18 cellular contexts compared by ENCODE assay signal in genomic region chr3:171230857-171231256, GRCh38.
DNase-seq lines count a peak whose midpoint lies in the region; ATAC-seq and TF ChIP-seq lines count a peak whose summit lies in the region.
"Had no signal": no experiment of that assay in that cellular context is flagged by ENCODE, and none has a peak within 500 bp of the region (broad histone marks: within the 10 kb centered on the region; RNA-seq: fewer than 3 reads in every experiment).

No MANE protein-coding gene starts in this region.

- H3K9ac ChIP-seq in MM.1S (ENCODE audit: low read length) = no peak overlapping the region

- H3F3A ChIP-seq in MM.1S (ENCODE audit: insufficient read depth, low read length) = no peaks in the 10 kb centered on the region

- peaks cover 62% of the 10 kb centered on the region for H3K4me1 Mint-ChIP-seq in activated T-helper 2 cell treated with anti-CD3 and anti-CD28 coated beads, Interferon-gamma antibody, Interleukin-2, Interleukin-4, amounts not matched to agents 10 μg/mL and 5 μg/mL and 100 μg/mL, durations not matched to agents 14 hours and 24 hours and 36 hours (ENCODE audit: low read depth)

- peaks cover 47% of the 10 kb centered on the region for H3K36me3 Mint-ChIP-seq in activated T-helper 2 cell treated with anti-CD3 and anti-CD28 coated beads, Interferon-gamma antibody, Interleukin-2, Interleukin-4, amounts not matched to agents 10 μg/mL and 5 μg/mL and 100 μg/mL, durations not matched to agents 14 hours and 24 hours and 36 hours (ENCODE audit: low read depth)

- H3K27ac ChIP-seq in left ventricle myocardium inferior (replicated peaks) (no peak overlapping the region), coronary artery (no peak overlapping the region), psoas muscle (no peak overlapping the region), MM.1S (ENCODE audit: low read length) (no peak overlapping the region)
- H3K27ac ChIP-seq: breast epithelium, SJSA1, uterus had no signal

- H3K27ac Mint-ChIP-seq in activated T-helper 2 cell treated with anti-CD3 and anti-CD28 coated beads, Interferon-gamma antibody, Interleukin-2, Interleukin-4, amounts not matched to agents 10 μg/mL and 5 μg/mL and 100 μg/mL, durations not matched to agents 14 hours and 24 hours and 36 hours = peak overlapping the region; percentile 70

- no peak overlapping the region for H2AFZ ChIP-seq in MM.1S (ENCODE audit: low read length)

- no peaks in the 10 kb centered on the region for H3K79me2 ChIP-seq in MM.1S (ENCODE audit: low read length)

- no peaks in the 10 kb centered on the region for H4K20me1 ChIP-seq in MM.1S (ENCODE audit: insufficient read depth, low read length)

- ATAC-seq in Right ventricle myocardium inferior = no peak
- no peak for ATAC-seq in GM19455 (IDR thresholded peaks at IDR 0.05; ENCODE audit: unreplicated experiment)
- no peak for ATAC-seq in psoas muscle

- H3K4me1 ChIP-seq in left ventricle myocardium inferior = peaks cover 31% of the 10 kb centered on the region
- peaks cover 11% of the 10 kb centered on the region for H3K4me1 ChIP-seq in psoas muscle
- peaks cover 3% of the 10 kb centered on the region for H3K4me1 ChIP-seq in MM.1S (ENCODE audit: low read length)
- H3K4me1 ChIP-seq: uterus had no signal

- H3K36me3 ChIP-seq in left ventricle myocardium inferior (peaks cover 6% of the 10 kb centered on the region), psoas muscle (ENCODE audit: insufficient read depth in 1 of 2, low read depth in 1 of 2) (peaks cover 0 to 12% of the 10 kb centered on the region in 2 donors), MM.1S (replicated peaks; ENCODE audit: insufficient read depth, low read length) (no peaks in the 10 kb centered on the region)
- H3K36me3 ChIP-seq: breast epithelium, MG63, SJSA1, uterus had no signal

- no peaks in the 10 kb centered on the region for H3K9me2 ChIP-seq in MM.1S (replicated peaks; ENCODE audit: insufficient read depth, low read length)

- H3K4me2 ChIP-seq in MM.1S (ENCODE audit: low read depth, low read length) = no peak overlapping the region

- H3K27me3 ChIP-seq in left ventricle myocardium inferior (ENCODE audit: low read depth) = no peaks in the 10 kb centered on the region
- no peaks in the 10 kb centered on the region for H3K27me3 ChIP-seq in psoas muscle (ENCODE audit: insufficient read depth in 3 of 3, low read length in 2 of 3)
- H3K27me3 ChIP-seq in MM.1S (replicated peaks; ENCODE audit: insufficient read depth, low read length) = no peaks in the 10 kb centered on the region
- H3K27me3 ChIP-seq: breast epithelium, MG63, SJSA1, uterus had no signal

- H3K4me3 Mint-ChIP-seq in activated T-helper 2 cell treated with anti-CD3 and anti-CD28 coated beads, Interferon-gamma antibody, Interleukin-2, Interleukin-4, amounts not matched to agents 10 μg/mL and 5 μg/mL and 100 μg/mL, durations not matched to agents 14 hours and 24 hours and 36 hours (ENCODE audit: low read depth) = no peak overlapping the region
- H3K4me3 Mint-ChIP-seq: activated naive CD4-positive, alpha-beta T cell treated with anti-CD3 and anti-CD28 coated beads for 36 hours; CD4-positive, alpha-beta memory T cell had no signal

- TF ChIP-seq CTCF in left ventricle myocardium inferior (IDR thresholded peaks at IDR 0.05; ENCODE audit: borderline replicate concordance) (no peak), fibroblast of pulmonary artery (IDR thresholded peaks at IDR 0.05; ENCODE audit: low read length, missing control alignments) (no peak), coronary artery (IDR thresholded peaks at IDR 0.05) (no peak), psoas muscle (IDR thresholded peaks at IDR 0.05) (no peak), MM.1S (IDR thresholded peaks at IDR 0.05; ENCODE audit: low read length) (no peak)

- WGBS in psoas muscle, 3 donors = 47 to 52% (median 51%) methylated on average over 4 of the region's 4 CpGs

- intact Hi-C loops in Right ventricle myocardium inferior (cut with DNase I) (no loop called here), left ventricle myocardium inferior (cut with micrococcal nuclease) (no loop called here), psoas muscle (cut with DNase I) (no loop called here)
- intact Hi-C loops in activated T-helper 2 cell treated with anti-CD3 and anti-CD28 coated beads, Interferon-gamma antibody, Interleukin-2, Interleukin-4, amounts not matched to agents 10 μg/mL and 5 μg/mL and 100 μg/mL, durations not matched to agents 14 hours and 24 hours and 36 hours (cut with micrococcal nuclease) = no loop called here

- peaks cover 5% of the 10 kb centered on the region for H3K9me3 ChIP-seq in left ventricle myocardium inferior (replicated peaks)
- no peaks in the 10 kb centered on the region for H3K9me3 ChIP-seq in psoas muscle
- H3K9me3 ChIP-seq in MM.1S (replicated peaks; ENCODE audit: insufficient read depth, low read length) = no peaks in the 10 kb centered on the region
- H3K9me3 ChIP-seq: breast epithelium, MG63, SJSA1, uterus had no signal

- DNase-seq in Right ventricle myocardium inferior (ENCODE audit: missing footprints) = peak; percentile 46
- DNase-seq in left ventricle myocardium inferior = no peak
- DNase-seq in activated T-helper 2 cell treated with anti-CD3 and anti-CD28 coated beads, Interferon-gamma antibody, Interleukin-2, Interleukin-4, amounts not matched to agents 10 μg/mL and 5 μg/mL and 100 μg/mL, durations not matched to agents 14 hours and 24 hours and 36 hours (ENCODE audit: low spot score) = no peak
- DNase-seq in fibroblast of pulmonary artery (ENCODE audit: low read depth) = peak; percentile 28
- no peak for DNase-seq in coronary artery (ENCODE audit: low spot score)
- DNase-seq in psoas muscle = no peak
- DNase-seq in MM.1S = no peak
- DNase-seq: activated CD4-positive, alpha-beta T cell treated with anti-CD3 and anti-CD28 coated beads for 48 hours; activated naive CD4-positive, alpha-beta T cell treated with anti-CD3 and anti-CD28 coated beads for 36 hours; CD4-positive, alpha-beta memory T cell; effector CD8-positive, alpha-beta T cell; MG63; NCI-H187 treated with DMSO at 0.1 percent for 48 hours; OCI-M1; uterus had no signal

- no peaks in the 10 kb centered on the region for H3K27me3 Mint-ChIP-seq in activated T-helper 2 cell treated with anti-CD3 and anti-CD28 coated beads, Interferon-gamma antibody, Interleukin-2, Interleukin-4, amounts not matched to agents 10 μg/mL and 5 μg/mL and 100 μg/mL, durations not matched to agents 14 hours and 24 hours and 36 hours (ENCODE audit: low read depth)
- H3K27me3 Mint-ChIP-seq: CD4-positive, alpha-beta memory T cell had no signal

- peaks cover 27% of the 10 kb centered on the region for H3K9me3 Mint-ChIP-seq in activated T-helper 2 cell treated with anti-CD3 and anti-CD28 coated beads, Interferon-gamma antibody, Interleukin-2, Interleukin-4, amounts not matched to agents 10 μg/mL and 5 μg/mL and 100 μg/mL, durations not matched to agents 14 hours and 24 hours and 36 hours

- H3K4me3 ChIP-seq in left ventricle myocardium inferior (no peak overlapping the region), fibroblast of pulmonary artery (replicated peaks; ENCODE audit: low read depth, low read length) (no peak overlapping the region), coronary artery (no peak overlapping the region), psoas muscle (no peak overlapping the region), MM.1S (ENCODE audit: low read length) (no peak overlapping the region)
- H3K4me3 ChIP-seq: breast epithelium, MG63, SJSA1, uterus had no signal

Comparison
In these comparisons a context has a peak if more than half of its experiments do, and no peak if none do; other contexts are left out.
1. DNase-seq: peak in Right ventricle myocardium inferior (single experiment) and fibroblast of pulmonary artery (single experiment); none in left ventricle myocardium inferior (single experiment), activated T-helper 2 cell treated with anti-CD3 and anti-CD28 coated beads, Interferon-gamma antibody, Interleukin-2, Interleukin-4, amounts not matched to agents 10 μg/mL and 5 μg/mL and 100 μg/mL, durations not matched to agents 14 hours and 24 hours and 36 hours (single experiment), coronary artery (single experiment), psoas muscle (0 of 2) and MM.1S (single experiment).